8 cellular contexts compared by ENCODE assay signal in genomic region chr16:86166414-86166813, GRCh38.
"Had no signal": no experiment of that assay in that cellular context is flagged by ENCODE, and none has a peak within 500 bp of the region (broad histone marks: within the 10 kb centered on the region; RNA-seq: fewer than 3 reads in every experiment).

No MANE protein-coding gene starts in this region.

- FAIRE-seq: G401.6, GM12878, GM12891, GM12892, GM18507, GM19239 had no signal

- ATAC-seq: GM12878 had no signal

- DNase-seq: GDM1, GF-D8 had no signal

- H3K4me3 ChIP-seq: GM12878 had no signal
